Comparison of ENCODE assay signal across 22 cellular contexts in the genomic region with DNA sequence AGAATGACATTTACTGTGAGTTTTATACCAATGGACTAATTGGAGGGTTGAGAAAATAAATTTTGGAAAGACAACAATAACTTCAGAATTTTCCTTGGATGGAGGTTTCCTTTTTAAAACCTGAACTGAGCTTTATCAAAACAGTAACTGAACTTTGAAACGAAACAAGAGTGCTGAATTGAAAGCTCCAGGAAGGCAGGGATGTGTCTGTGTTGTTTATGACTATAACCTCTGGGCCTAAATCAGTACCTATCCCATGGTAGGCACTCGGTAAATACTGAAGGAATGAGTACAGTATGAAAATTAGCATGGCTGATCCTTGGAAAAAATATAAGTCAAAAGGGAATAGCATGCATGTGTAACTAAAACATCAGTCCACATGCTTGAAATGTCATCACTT.
"Had no signal": no experiment of that assay in that cellular context is flagged by ENCODE, and none has a peak within 500 bp of the region (broad histone marks: within the 10 kb centered on the region; RNA-seq: fewer than 3 reads in every experiment).

No MANE protein-coding gene starts in this region.

- H3K27ac ChIP-seq: brain microvascular endothelial cell, cardiac muscle cell had no signal

- H3K4me3 ChIP-seq: cardiac muscle cell, K562 had no signal

- H3K36me3 Mint-ChIP-seq: activated naive CD4-positive, alpha-beta T cell treated with anti-CD3 and anti-CD28 coated beads, Interleukin-2, amount 10 ng/mL, durations not matched to agents 7 days and 5 days; activated naive CD8-positive, alpha-beta T cell treated with anti-CD3 and anti-CD28 coated beads for 36 hours had no signal

- H3K27ac Mint-ChIP-seq: activated CD4-positive, alpha-beta memory T cell treated with anti-CD3 and anti-CD28 coated beads, Interleukin-2, amount 10 ng/mL, durations not matched to agents 7 days and 5 days; activated CD4-positive, alpha-beta T cell treated with anti-CD3 and anti-CD28 coated beads, Interleukin-2, amount 10 ng/mL, durations not matched to agents 7 days and 5 days; activated naive CD4-positive, alpha-beta T cell treated with anti-CD3 and anti-CD28 coated beads, Interleukin-2, amount 10 ng/mL, durations not matched to agents 7 days and 5 days; activated naive CD8-positive, alpha-beta T cell treated with anti-CD3 and anti-CD28 coated beads for 36 hours; activated T-helper 17 cell treated with anti-CD3 and anti-CD28 coated beads, Interleukin-2, amount 50 U/mL, for 72 hours; T-helper 1 cell treated with Interleukin-12 subunit alpha and Interleukin-12 subunit beta and Interleukin-4 antibody, amounts not matched to agents 30 μg/mL and 1 μg/mL, for 36 hours had no signal

- H3K4me1 Mint-ChIP-seq: activated CD4-positive, alpha-beta memory T cell treated with anti-CD3 and anti-CD28 coated beads, Interleukin-2, amount 10 ng/mL, durations not matched to agents 7 days and 5 days; activated CD4-positive, alpha-beta T cell treated with anti-CD3 and anti-CD28 coated beads, Interleukin-2, amount 10 ng/mL, durations not matched to agents 7 days and 5 days; activated naive CD4-positive, alpha-beta T cell treated with anti-CD3 and anti-CD28 coated beads, Interleukin-2, amount 10 ng/mL, durations not matched to agents 7 days and 5 days; activated T-helper 17 cell treated with anti-CD3 and anti-CD28 coated beads, Interleukin-2, amount 50 U/mL, for 72 hours had no signal

- H3K4me3 Mint-ChIP-seq: activated CD4-positive, alpha-beta memory T cell treated with anti-CD3 and anti-CD28 coated beads, Interleukin-2, amount 10 ng/mL, durations not matched to agents 7 days and 5 days; activated CD4-positive, alpha-beta T cell treated with anti-CD3 and anti-CD28 coated beads, Interleukin-2, amount 10 ng/mL, durations not matched to agents 7 days and 5 days; activated naive CD4-positive, alpha-beta T cell treated with anti-CD3 and anti-CD28 coated beads, Interleukin-2, amount 10 ng/mL, durations not matched to agents 7 days and 5 days; activated naive CD8-positive, alpha-beta T cell treated with anti-CD3 and anti-CD28 coated beads for 36 hours; activated T-helper 17 cell treated with anti-CD3 and anti-CD28 coated beads, Interleukin-2, amount 50 U/mL, for 72 hours; T-helper 1 cell treated with Interleukin-12 subunit alpha and Interleukin-12 subunit beta and Interleukin-4 antibody, amounts not matched to agents 30 μg/mL and 1 μg/mL, for 36 hours had no signal

- ATAC-seq: activated T-helper 17 cell treated with anti-CD3 and anti-CD28 coated beads, Interleukin-2, amount 50 U/mL, for 72 hours; K562 had no signal

- H3K27me3 Mint-ChIP-seq: activated naive CD4-positive, alpha-beta T cell treated with anti-CD3 and anti-CD28 coated beads, Interleukin-2, amount 10 ng/mL, durations not matched to agents 7 days and 5 days; activated T-helper 17 cell treated with anti-CD3 and anti-CD28 coated beads, Interleukin-2, amount 50 U/mL, for 72 hours had no signal

- H3K27me3 ChIP-seq: brain microvascular endothelial cell, cardiac muscle cell had no signal

- DNase-seq: activated CD4-positive, alpha-beta memory T cell treated with anti-CD3 and anti-CD28 coated beads, Interleukin-2, amount 10 ng/mL, durations not matched to agents 7 days and 5 days; activated CD4-positive, alpha-beta T cell treated with anti-CD3 and anti-CD28 coated beads, Interleukin-2, amount 10 ng/mL, durations not matched to agents 7 days and 5 days; activated CD4-positive, CD25-positive, alpha-beta regulatory T cell; activated gamma-delta T cell treated with Interleukin-2 at 50 U/mL for 16 hours; activated naive CD4-positive, alpha-beta T cell treated with anti-CD3 and anti-CD28 coated beads, Interleukin-2, amount 10 ng/mL, durations not matched to agents 7 days and 5 days; activated naive CD8-positive, alpha-beta T cell treated with anti-CD3 and anti-CD28 coated beads for 36 hours; activated T-cell treated with anti-CD3 and anti-CD28 coated beads for 4 hours; activated T-cell treated with anti-CD3 and anti-CD28 coated beads, Interleukin-2, amount 50 U/mL, for 48 hours; brain microvascular endothelial cell; Karpas-422; NCI-H1048; NCI-H146; NCI-H187 treated with DMSO at 0.1 percent for 48 hours; NCI-H2081 treated with DMSO at 0.1 percent for 48 hours; NCI-H446; NCI-H524; PC-3; SHP77 had no signal

- H3K36me3 ChIP-seq: brain microvascular endothelial cell, cardiac muscle cell had no signal

- H3K9me3 Mint-ChIP-seq: activated CD4-positive, alpha-beta memory T cell treated with anti-CD3 and anti-CD28 coated beads, Interleukin-2, amount 10 ng/mL, durations not matched to agents 7 days and 5 days; activated CD4-positive, alpha-beta T cell treated with anti-CD3 and anti-CD28 coated beads, Interleukin-2, amount 10 ng/mL, durations not matched to agents 7 days and 5 days; activated naive CD4-positive, alpha-beta T cell treated with anti-CD3 and anti-CD28 coated beads, Interleukin-2, amount 10 ng/mL, durations not matched to agents 7 days and 5 days; activated naive CD8-positive, alpha-beta T cell treated with anti-CD3 and anti-CD28 coated beads for 36 hours; activated T-helper 17 cell treated with anti-CD3 and anti-CD28 coated beads, Interleukin-2, amount 50 U/mL, for 72 hours; T-helper 1 cell treated with Interleukin-12 subunit alpha and Interleukin-12 subunit beta and Interleukin-4 antibody, amounts not matched to agents 30 μg/mL and 1 μg/mL, for 36 hours had no signal
